Comparison of ENCODE assay signal across 1 cellular context in the genomic region with DNA sequence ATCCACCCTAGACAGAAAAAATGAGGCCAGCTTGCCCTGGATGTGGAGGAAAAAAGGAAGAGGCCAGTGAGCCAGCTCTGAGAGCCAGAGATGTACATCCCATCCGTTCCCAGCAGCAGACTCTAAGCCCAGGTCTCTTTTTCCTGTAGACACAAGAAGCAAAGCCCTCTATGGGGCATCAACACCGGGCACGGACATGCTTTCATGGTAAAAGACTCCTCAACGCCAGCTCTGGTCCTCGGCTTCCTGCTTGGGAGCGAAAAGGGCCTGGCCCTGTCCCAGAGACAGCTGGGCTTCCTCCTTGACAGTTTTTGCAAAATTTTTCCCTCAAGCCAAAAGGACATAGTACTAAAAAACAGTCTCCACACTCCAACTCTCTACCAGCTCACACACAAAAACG.
TF ChIP-seq lines count a peak whose summit lies in the region.

No MANE protein-coding gene starts in this region.

TF ChIP-seq in HepG2, 621 proteins besides CTCF, POLR2A, EP300 and RAD21:
- TF ChIP-seq KAT7 (CRISPR knock-in tag; IDR thresholded peaks at IDR 0.05; ENCODE audit: borderline replicate concordance) (no peak), POLR2G (IDR thresholded peaks at IDR 0.05; ENCODE audit: low read depth, low read length) (0 out of 2 replicates have a peak, but pooled peaks have one; percentile 1)
